Comparison of ENCODE assay signal across 8 cellular contexts in genomic region chr12:6167327-6168280, GRCh38. TPM values are rescaled to one million over a fixed set of nuclear protein-coding genes. Genes with fewer than 3 reads are reported as not detected.
DNase-seq lines count a peak whose midpoint lies in the region; ATAC-seq and TF ChIP-seq lines count a peak whose summit lies in the region.

No MANE protein-coding gene starts in this region.

- peak; percentile 46; the same call in 1 of the 2 replicates for TF ChIP-seq POLR2A in IMR-90 (IDR thresholded peaks at IDR 0.05; ENCODE audit: low read depth, low read length)
- TF ChIP-seq POLR2A in erythroblast (IDR thresholded peaks at IDR 0.05; ENCODE audit: low read length): peak; percentile 41
- no peak for TF ChIP-seq POLR2A in tibial nerve (IDR thresholded peaks at IDR 0.05)

- peaks cover 7% of the 10 kb centered on the region; the same call in 1 of the 2 replicates for H3K9me1 ChIP-seq in IMR-90 (ENCODE audit: insufficient read depth, low read length)

- H2AFZ ChIP-seq in IMR-90 (replicated peaks; ENCODE audit: low read length, poor library complexity) (peak overlapping the region; percentile 90), osteoblast (ENCODE audit: low read length) (peak overlapping the region; percentile 49)

- H2AK5ac ChIP-seq in IMR-90 (ENCODE audit: low read depth, low read length): peak overlapping the region; percentile 98

- H4K5ac ChIP-seq in IMR-90 (ENCODE audit: low read depth, low read length): peak overlapping the region; percentile 93

- peak overlapping the region; percentile 80 for H3K4me2 ChIP-seq in IMR-90 (ENCODE audit: low read depth, low read length)
- peak overlapping the region; percentile 77 for H3K4me2 ChIP-seq in osteoblast (ENCODE audit: insufficient read depth, low read length)

- no peak for TF ChIP-seq CTCF in CD4-positive, alpha-beta T cell (IDR thresholded peaks at IDR 0.05)
- TF ChIP-seq CTCF in IMR-90 (conservative IDR thresholded peaks at IDR 0.05; ENCODE audit: low read depth, low read length) (no peak), osteoblast (IDR thresholded peaks at IDR 0.05; ENCODE audit: extremely low read depth, low read depth, low read length) (no peak), tibial nerve (IDR thresholded peaks at IDR 0.05) (no peak)
- no peak for TF ChIP-seq CTCF in activated CD8-positive, alpha-beta T cell treated with anti-CD3 and anti-CD28 coated beads for 36 hours (IDR thresholded peaks at IDR 0.05)

- peak overlapping the region; percentile 45 for H3K27ac Mint-ChIP-seq in CD4-positive, alpha-beta T cell
- H3K27ac Mint-ChIP-seq in activated CD8-positive, alpha-beta T cell treated with anti-CD3 and anti-CD28 coated beads for 36 hours: peak overlapping the region; percentile 94

- intact Hi-C loops in CD4-positive, alpha-beta T cell (cut with DNase I, micrococcal nuclease): loop anchor here in 1 of 2 experiments (1.0 kb wide), 1 partner anchor 26 kb away; no protein-coding TSS in a partner anchor
- intact Hi-C loops in IMR-90 (cut with micrococcal nuclease): no loop called here
- intact Hi-C loops in activated CD8-positive, alpha-beta T cell treated with anti-CD3 and anti-CD28 coated beads for 36 hours (cut with micrococcal nuclease): no loop called here

- H3K36me3 Mint-ChIP-seq in CD4-positive, alpha-beta T cell (ENCODE audit: low read depth): no peaks in the 10 kb centered on the region
- no peaks in the 10 kb centered on the region for H3K36me3 Mint-ChIP-seq in activated CD8-positive, alpha-beta T cell treated with anti-CD3 and anti-CD28 coated beads for 36 hours (ENCODE audit: low read depth)

- H3K4me3 ChIP-seq in IMR-90 (ENCODE audit: insufficient read depth, low read depth, low read length): peak overlapping the region; percentile 2; the same call in 1 of the 2 replicates
- H3K4me3 ChIP-seq in osteoblast (ENCODE audit: insufficient read depth, low read length): peak overlapping the region; percentile 44
- no peak overlapping the region for H3K4me3 ChIP-seq in tibial nerve

- no peaks in the 10 kb centered on the region for H3K79me2 ChIP-seq in osteoblast (ENCODE audit: insufficient read depth, low read length)

- H3K4me1 Mint-ChIP-seq in CD4-positive, alpha-beta T cell (ENCODE audit: low read depth): peaks cover 27% of the 10 kb centered on the region
- peaks cover 31% of the 10 kb centered on the region for H3K4me1 Mint-ChIP-seq in activated CD8-positive, alpha-beta T cell treated with anti-CD3 and anti-CD28 coated beads for 36 hours (ENCODE audit: low read depth)

- H3K36me3 ChIP-seq in IMR-90 (ENCODE audit: control insufficient read depth, insufficient read depth, low read length) (no peaks in the 10 kb centered on the region), osteoblast (ENCODE audit: insufficient read depth, low read length) (no peaks in the 10 kb centered on the region), tibial nerve (no peaks in the 10 kb centered on the region)

- 0% methylated on average over 1 of the region's 17 CpGs; no CpG with 5 or more reads in 1 of the 2 experiments for WGBS in IMR-90 (ENCODE audit: extremely low coverage in 2 of 2, insufficient read length in 1 of 2), 2 experiments
- 53 to 59% methylated on average over 17 of the region's 17 CpGs for WGBS in tibial nerve, 2 donors

- peak overlapping the region; percentile 95 for H3K56ac ChIP-seq in IMR-90 (ENCODE audit: extremely low read depth, insufficient read depth, low read length)

- peak overlapping the region; percentile 98 for H2BK120ac ChIP-seq in IMR-90 (ENCODE audit: low read depth, low read length)

- peak overlapping the region; percentile 99 for H2BK5ac ChIP-seq in IMR-90 (ENCODE audit: low read depth, low read length, poor library complexity, severe bottlenecking)

- BruUV-seq in IMR-90 (replicated peaks; lab: Mats Ljungman, UMichigan): no TSS peak

- dilution Hi-C loops in IMR-90 (cut with HindIII; ENCODE audit: low sequenced_read_pairs, unreplicated experiment): no loop called here

- H2BK15ac ChIP-seq in IMR-90 (ENCODE audit: low read depth, low read length): peak overlapping the region; percentile 99

- peak; percentile 17 to 83 for TF ChIP-seq EP300 in tibial nerve (IDR thresholded peaks at IDR 0.05)

- H3K27me3 ChIP-seq in CD4-positive, alpha-beta T cell (ENCODE audit: control insufficient read depth, insufficient read depth, low read length): no peaks in the 10 kb centered on the region
- H3K27me3 ChIP-seq in IMR-90 (ENCODE audit: control insufficient read depth, insufficient read depth, low read length) (no peaks in the 10 kb centered on the region), osteoblast (ENCODE audit: insufficient read depth, low read length) (no peaks in the 10 kb centered on the region), tibial nerve (no peaks in the 10 kb centered on the region)

- TF ChIP-seq RAD21 in IMR-90 (IDR thresholded peaks at IDR 0.05; ENCODE audit: low read length): peak; percentile 4; the same call in 1 of the 2 replicates

- H2AK9ac ChIP-seq in IMR-90 (replicated peaks; ENCODE audit: low read depth, low read length, poor library complexity): peak overlapping the region; percentile 90

- no peaks in the 10 kb centered on the region for H3K27me3 Mint-ChIP-seq in CD4-positive, alpha-beta T cell
- no peaks in the 10 kb centered on the region for H3K27me3 Mint-ChIP-seq in activated CD8-positive, alpha-beta T cell treated with anti-CD3 and anti-CD28 coated beads for 36 hours

- peak overlapping the region; percentile 82 to 98 for H4K8ac ChIP-seq in IMR-90 (ENCODE audit: low read depth in 2 of 2, low read length in 2 of 2)

- CTCF ChIA-PET in CD4-positive, alpha-beta T cell (lab: Charles Lee): interaction anchor here (1.9 kb wide), 1 partner anchor 28 kb away, joined by 7 read pairs; no protein-coding TSS in a partner anchor
- CTCF ChIA-PET in IMR-90 (lab: Yijun Ruan, JAX): interaction anchor here (1.5 kb wide), 1 partner anchor 111 kb away, joined by 3 read pairs; no protein-coding TSS in a partner anchor
- CTCF ChIA-PET in activated CD8-positive, alpha-beta T cell treated with anti-CD3 and anti-CD28 coated beads for 36 hours (lab: Charles Lee): interaction anchor here (0.7 to 3.8 kb wide), 7 partner anchors 9 to 180 kb away, joined by 3 to 16 read pairs (median 4); no protein-coding TSS in a partner anchor

- peak overlapping the region; percentile 94 for H3K18ac ChIP-seq in IMR-90 (ENCODE audit: low read depth, low read length)

- H3K79me1 ChIP-seq in IMR-90 (ENCODE audit: low read depth in 1 of 2, low read length in 2 of 2): no peaks in the 10 kb centered on the region

- peak overlapping the region; percentile 70 for H3K4me3 Mint-ChIP-seq in CD4-positive, alpha-beta T cell
- peak overlapping the region; percentile 33 for H3K4me3 Mint-ChIP-seq in activated CD8-positive, alpha-beta T cell treated with anti-CD3 and anti-CD28 coated beads for 36 hours

- peak; percentile 45 for ATAC-seq in CD4-positive, alpha-beta T cell (ENCODE audit: poor library complexity)
- ATAC-seq in GM21515 (IDR thresholded peaks at IDR 0.05; ENCODE audit: unreplicated experiment) (peak; percentile 70), IMR-90 (ENCODE audit: low read depth) (peak; percentile 84)
- peak; percentile 87 for ATAC-seq in activated CD8-positive, alpha-beta T cell treated with anti-CD3 and anti-CD28 coated beads for 36 hours

- peak overlapping the region; percentile 97 for H4K91ac ChIP-seq in IMR-90 (ENCODE audit: insufficient read depth, low read depth, low read length)

- H3K9me3 Mint-ChIP-seq in CD4-positive, alpha-beta T cell: no peaks in the 10 kb centered on the region
- H3K9me3 Mint-ChIP-seq in activated CD8-positive, alpha-beta T cell treated with anti-CD3 and anti-CD28 coated beads for 36 hours: no peaks in the 10 kb centered on the region

- H4K20me1 ChIP-seq in IMR-90 (ENCODE audit: insufficient read depth, low read length) (0 out of 2 replicates have a peak, but pooled peaks cover 4% of the 10 kb centered on the region), osteoblast (ENCODE audit: insufficient read depth, low read length) (no peaks in the 10 kb centered on the region)

- H2BK20ac ChIP-seq in IMR-90 (ENCODE audit: low read depth, low read length): peak overlapping the region; percentile 98

- H3K4me1 ChIP-seq in IMR-90 (ENCODE audit: control insufficient read depth, insufficient read depth, low read length): peaks cover 9% of the 10 kb centered on the region
- H3K4me1 ChIP-seq in osteoblast (ENCODE audit: insufficient read depth, low read length): peaks cover 23% of the 10 kb centered on the region
- H3K4me1 ChIP-seq in tibial nerve: peaks cover 0 to 19% (median 9%) of the 10 kb centered on the region in 4 donors

- H3K9ac ChIP-seq in IMR-90 (ENCODE audit: low read depth, low read length): peak overlapping the region; percentile 24

- H3K27ac ChIP-seq in CD4-positive, alpha-beta T cell (ENCODE audit: low read depth, low read length): no peak overlapping the region
- H3K27ac ChIP-seq in IMR-90 (ENCODE audit: insufficient read depth, low read length) (peak overlapping the region; percentile 88), osteoblast (ENCODE audit: low read depth, low read length) (peak overlapping the region; percentile 99), tibial nerve (peak overlapping the region in 3 of 4 donors; percentile 55 to 80 (median 80))

- H3K9me3 ChIP-seq in CD4-positive, alpha-beta T cell (ENCODE audit: control insufficient read depth, low read length): no peaks in the 10 kb centered on the region
- no peaks in the 10 kb centered on the region for H3K9me3 ChIP-seq in IMR-90 (ENCODE audit: control insufficient read depth, insufficient read depth, low read length)
- no peaks in the 10 kb centered on the region for H3K9me3 ChIP-seq in osteoblast (ENCODE audit: low read depth, low read length)
- no peaks in the 10 kb centered on the region for H3K9me3 ChIP-seq in tibial nerve

- in situ Hi-C loops in IMR-90 (cut with MboI; ENCODE audit: low sequenced_read_pairs): no loop called here

- H3K14ac ChIP-seq in IMR-90 (replicated peaks; ENCODE audit: low read depth, low read length): peak overlapping the region; percentile 96

- H3K23ac ChIP-seq in IMR-90 (ENCODE audit: low read depth, low read length): peak overlapping the region; percentile 97

- H3K4ac ChIP-seq in IMR-90 (ENCODE audit: low read depth, low read length): peak overlapping the region; percentile 97

- DNase-seq in CD4-positive, alpha-beta T cell: peak in 2 of 10 experiments; percentile 11
- peak; percentile 99 for DNase-seq in IMR-90
- DNase-seq in activated CD8-positive, alpha-beta T cell treated with anti-CD3 and anti-CD28 coated beads for 36 hours: peak; percentile 90
- peak; percentile 26 to 73 for DNase-seq in erythroblast (lab: John Stamatoyannopoulos, UW)
- DNase-seq in osteoblast (ENCODE audit: insufficient read length, low spot score, missing footprints): peak; percentile 95
- peak in 1 of 2 donors; percentile 70 for DNase-seq in tibial nerve (ENCODE audit: low spot score in 2 of 2)
- DNase-seq in DMS79 treated with DMSO at 0.1 percent for 48 hours (lab: John Stamatoyannopoulos, UW): no peak

- POLR2A ChIA-PET in CD4-positive, alpha-beta T cell (lab: Charles Lee): interaction anchor here (0.9 to 1.7 kb wide), 6 partner anchors 11 to 27 kb away, joined by 3 to 6 read pairs (median 4); no protein-coding TSS in a partner anchor
- POLR2A ChIA-PET in IMR-90 (lab: Charles Lee; ENCODE audit: unreplicated experiment): no interaction called here
- POLR2A ChIA-PET in activated CD8-positive, alpha-beta T cell treated with anti-CD3 and anti-CD28 coated beads for 36 hours (lab: Charles Lee): interaction anchor here (0.7 to 1.9 kb wide), 5 partner anchors 16 to 112 kb away, joined by 3 to 6 read pairs (median 3); no protein-coding TSS in a partner anchor

RNA-seq across cellular contexts. Expression of gene CD9, which starts 32.6 kb away (rescaled TPM):
- under 1 TPM; 0.36 to 0.66 TPM for total RNA-seq in CD4-positive, alpha-beta T cell
- 48.8 and 70.0 TPM in 2 replicates for total RNA-seq in IMR-90 (2012; rRNA removed)
- polyA plus RNA-seq in IMR-90 (2012; rRNA removed): 69.1 and 70.9 TPM in 2 replicates
- polyA plus RNA-seq in IMR-90 (2012; cell fraction: cytosol; rRNA removed): 50.1 and 55.3 TPM in 2 replicates
- 19.2 and 35.5 TPM in 2 replicates for polyA plus RNA-seq in IMR-90 (2012; cell fraction: nucleus; rRNA removed; ENCODE audit: low replicate concordance)
- 1 to 10 TPM; 9.1 to 9.2 TPM for total RNA-seq in activated CD8-positive, alpha-beta T cell treated with anti-CD3 and anti-CD28 coated beads for 36 hours
- total RNA-seq in osteoblast: 19.4 and 34.4 TPM in 2 replicates
- 100 to 1,000 TPM; 297 to 500 (median 391) TPM for total RNA-seq in tibial nerve

RNA-seq across cellular contexts. Expression of gene VWF, which starts 43.1 kb away (rescaled TPM):
- total RNA-seq in CD4-positive, alpha-beta T cell: under 1 TPM in 1 of 2 experiments, not detected in 1; 0.20 TPM
- total RNA-seq in IMR-90 (2012; rRNA removed) (under 0.01 TPM in 2 replicates), osteoblast (0.29 and 0.72 TPM in 2 replicates), tibial nerve (100 to 1,000 TPM in 3 of 4 donors, 10 to 100 TPM in 1; 82.7 to 311 (median 214) TPM)
- 0.09 and 0.10 TPM in 2 replicates for polyA plus RNA-seq in IMR-90 (2012; rRNA removed)
- 0.04 and 0.11 TPM in 2 replicates for polyA plus RNA-seq in IMR-90 (2012; cell fraction: cytosol; rRNA removed)
- 0.14 and 0.34 TPM in 2 replicates for polyA plus RNA-seq in IMR-90 (2012; cell fraction: nucleus; rRNA removed; ENCODE audit: low replicate concordance)
- total RNA-seq in activated CD8-positive, alpha-beta T cell treated with anti-CD3 and anti-CD28 coated beads for 36 hours: under 1 TPM; 0.11 to 0.13 TPM

Comparison
In these comparisons a context has a peak if more than half of its experiments do, and no peak if none do; other contexts are left out.
1. H3K4me3 ChIP-seq: peak in IMR-90 (single experiment) and osteoblast (single experiment); none in tibial nerve (0 of 4).
2. POLR2A ChIP-seq: peak in IMR-90 (single experiment) and erythroblast (single experiment); none in tibial nerve (0 of 2).
3. RNA of gene CD9, which starts 32.6 kb away (total RNA-seq): 297 to 500 TPM in tibial nerve, 48.8 to 70.0 TPM in IMR-90, 19.4 to 34.4 TPM in osteoblast and 9.1 to 9.2 TPM in activated CD8-positive, alpha-beta T cell treated with anti-CD3 and anti-CD28 coated beads for 36 hours; 0.36 to 0.66 TPM in CD4-positive, alpha-beta T cell; every median in the first group is over 4 times any median in the second.
4. RNA of gene VWF, which starts 43.1 kb away (total RNA-seq): 82.7 to 311 TPM in tibial nerve; 0.29 to 0.72 TPM in osteoblast, 0.20 TPM in CD4-positive, alpha-beta T cell, 0.11 to 0.13 TPM in activated CD8-positive, alpha-beta T cell treated with anti-CD3 and anti-CD28 coated beads for 36 hours and under 0.01 TPM in IMR-90; every median in the first group is over 10 times any median in the second.
5. Peak in every context shown above with its lines, with median percentiles within 50 percentile points of each other: ATAC-seq.